1 cellular context compared by ENCODE assay signal in the genomic region with DNA sequence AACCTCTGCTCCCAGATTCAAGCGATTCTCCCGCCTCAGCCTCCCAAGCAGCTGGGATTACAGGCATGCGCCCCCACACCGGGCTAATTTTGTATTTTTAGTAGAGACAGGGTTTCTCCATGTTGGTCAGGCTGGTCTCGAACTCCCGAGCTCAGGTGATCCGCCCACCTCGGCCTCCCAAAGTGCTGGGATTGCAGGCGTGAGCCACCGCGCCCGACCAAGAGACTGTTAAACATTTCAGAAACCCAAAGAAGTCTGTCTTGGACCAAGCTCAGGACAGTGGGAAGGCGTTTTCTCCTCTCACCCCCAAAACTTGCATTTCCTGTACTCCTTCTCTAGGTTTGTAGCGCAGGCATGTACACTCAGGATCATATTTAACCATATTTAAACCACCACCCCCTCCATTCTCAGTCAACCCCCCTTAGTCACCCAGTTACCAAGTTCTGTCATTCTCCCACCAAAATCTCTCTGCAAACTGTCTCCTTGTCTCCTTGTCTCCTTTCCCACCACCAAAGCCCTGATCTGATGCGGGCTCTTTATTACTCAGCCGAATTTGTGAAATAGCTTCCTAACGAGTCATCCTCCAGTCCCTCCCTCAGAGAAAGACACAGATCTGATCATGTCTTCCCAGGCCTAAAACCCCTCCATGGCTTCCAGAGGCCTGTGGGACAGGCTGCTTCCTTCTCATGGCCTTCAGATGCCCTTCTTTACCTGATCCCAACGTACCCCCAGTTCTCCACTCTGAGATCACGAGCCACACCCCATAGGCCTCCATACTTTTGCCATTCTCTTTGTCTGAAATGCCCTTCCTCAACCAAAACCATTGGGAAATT.
TF ChIP-seq lines count a peak whose summit lies in the region.

No MANE protein-coding gene starts in this region.

TF ChIP-seq in GM23338, 12 proteins besides CTCF, POLR2A, EP300 and RAD21:
- TF ChIP-seq NANOG (IDR thresholded peaks at IDR 0.05; ENCODE audit: borderline replicate concordance) (no peak), ZNF331 (CRISPR knock-in tag; IDR thresholded peaks at IDR 0.05; ENCODE audit: low read depth) (no peak), EZH2 (IDR thresholded peaks at IDR 0.05; ENCODE audit: low read depth, unreplicated experiment) (no peak), POLR2AphosphoS5 (IDR thresholded peaks at IDR 0.05; ENCODE audit: low read depth) (peak; percentile 29; the same call in 1 of the 2 replicates), ZNF462 (CRISPR knock-in tag; IDR thresholded peaks at IDR 0.05) (no peak), CREB1 (CRISPR knock-in tag; IDR thresholded peaks at IDR 0.05; ENCODE audit: low read depth) (no peak), ZNF114 (CRISPR knock-in tag; IDR thresholded peaks at IDR 0.05) (no peak), EZH2phosphoT487 (IDR thresholded peaks at IDR 0.05; ENCODE audit: unreplicated experiment) (no peak)
- TF ChIP-seq, protein P1, sequence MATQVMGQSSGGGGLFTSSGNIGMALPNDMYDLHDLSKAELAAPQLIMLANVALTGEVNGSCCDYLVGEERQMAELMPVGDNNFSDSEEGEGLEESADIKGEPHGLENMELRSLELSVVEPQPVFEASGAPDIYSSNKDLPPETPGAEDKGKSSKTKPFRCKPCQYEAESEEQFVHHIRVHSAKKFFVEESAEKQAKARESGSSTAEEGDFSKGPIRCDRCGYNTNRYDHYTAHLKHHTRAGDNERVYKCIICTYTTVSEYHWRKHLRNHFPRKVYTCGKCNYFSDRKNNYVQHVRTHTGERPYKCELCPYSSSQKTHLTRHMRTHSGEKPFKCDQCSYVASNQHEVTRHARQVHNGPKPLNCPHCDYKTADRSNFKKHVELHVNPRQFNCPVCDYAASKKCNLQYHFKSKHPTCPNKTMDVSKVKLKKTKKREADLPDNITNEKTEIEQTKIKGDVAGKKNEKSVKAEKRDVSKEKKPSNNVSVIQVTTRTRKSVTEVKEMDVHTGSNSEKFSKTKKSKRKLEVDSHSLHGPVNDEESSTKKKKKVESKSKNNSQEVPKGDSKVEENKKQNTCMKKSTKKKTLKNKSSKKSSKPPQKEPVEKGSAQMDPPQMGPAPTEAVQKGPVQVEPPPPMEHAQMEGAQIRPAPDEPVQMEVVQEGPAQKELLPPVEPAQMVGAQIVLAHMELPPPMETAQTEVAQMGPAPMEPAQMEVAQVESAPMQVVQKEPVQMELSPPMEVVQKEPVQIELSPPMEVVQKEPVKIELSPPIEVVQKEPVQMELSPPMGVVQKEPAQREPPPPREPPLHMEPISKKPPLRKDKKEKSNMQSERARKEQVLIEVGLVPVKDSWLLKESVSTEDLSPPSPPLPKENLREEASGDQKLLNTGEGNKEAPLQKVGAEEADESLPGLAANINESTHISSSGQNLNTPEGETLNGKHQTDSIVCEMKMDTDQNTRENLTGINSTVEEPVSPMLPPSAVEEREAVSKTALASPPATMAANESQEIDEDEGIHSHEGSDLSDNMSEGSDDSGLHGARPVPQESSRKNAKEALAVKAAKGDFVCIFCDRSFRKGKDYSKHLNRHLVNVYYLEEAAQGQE (IDR thresholded peaks at IDR 0.05; ENCODE audit: unreplicated experiment): no peak
